Comparison of ENCODE assay signal across 8 cellular contexts in genomic region chr20:33862709-33863403, GRCh38. TPM values are rescaled to one million over a fixed set of nuclear protein-coding genes. Genes with fewer than 3 reads are reported as not detected.
DNase-seq lines count a peak whose midpoint lies in the region; ATAC-seq and TF ChIP-seq lines count a peak whose summit lies in the region.

No MANE protein-coding gene starts in this region.

- H3K27ac ChIP-seq in OCI-LY3 (ENCODE audit: low read length), result no peak overlapping the region
- H3K27ac ChIP-seq in parathyroid adenoma, result no peak overlapping the region

- no peaks in the 10 kb centered on the region for H3K79me2 ChIP-seq in OCI-LY3 (ENCODE audit: low read length)
- no peaks in the 10 kb centered on the region for H3K79me2 ChIP-seq in parathyroid adenoma

- H3K4me1 ChIP-seq in OCI-LY3 (ENCODE audit: low read length) (peaks cover 9% of the 10 kb centered on the region), parathyroid adenoma (no peaks in the 10 kb centered on the region)

- peak overlapping the region; percentile 64 for H2AFZ ChIP-seq in OCI-LY3 (ENCODE audit: low read depth, low read length)
- peak overlapping the region; percentile 38 for H2AFZ ChIP-seq in parathyroid adenoma

- H3K27me3 ChIP-seq in OCI-LY3 (ENCODE audit: low read depth, low read length), result no peaks in the 10 kb centered on the region
- no peaks in the 10 kb centered on the region for H3K27me3 ChIP-seq in parathyroid adenoma (ENCODE audit: control insufficient read depth, insufficient read depth, low read length)

- H3K9me3 ChIP-seq in OCI-LY3 (ENCODE audit: insufficient read depth, low read length), result no peaks in the 10 kb centered on the region
- no peaks in the 10 kb centered on the region for H3K9me3 ChIP-seq in parathyroid adenoma (ENCODE audit: control insufficient read depth, low read length)

- TF ChIP-seq CTCF in OCI-LY3 (IDR thresholded peaks at IDR 0.05; ENCODE audit: low read depth, low read length) (peak; percentile 85), parathyroid adenoma (IDR thresholded peaks at IDR 0.05) (peak; percentile 48)

- H3K4me2 ChIP-seq in OCI-LY3 (ENCODE audit: low read length) (peak overlapping the region; percentile 87), parathyroid adenoma (ENCODE audit: low read length) (no peak overlapping the region)

- no peaks in the 10 kb centered on the region for H4K20me1 ChIP-seq in OCI-LY3 (ENCODE audit: insufficient read depth, low read length)

- H3K4me3 ChIP-seq in OCI-LY3 (ENCODE audit: low read length) (peak overlapping the region; percentile 74), parathyroid adenoma (ENCODE audit: low read depth, low read length) (no peak overlapping the region)

- DNase-seq in AG08396 (ENCODE audit: low spot score), result peak; percentile 86
- peak; percentile 64 for DNase-seq in GM19238 (ENCODE audit: insufficient read length, low spot score)
- peak; percentile 79 for DNase-seq in activated effector memory CD4-positive, alpha-beta T cell treated with anti-CD3 and anti-CD28 coated beads, Interleukin-2, amount 50 U/mL, for 16 hours
- DNase-seq in germinal center (ENCODE audit: low spot score), result peak; percentile 81
- DNase-seq in mesenteric fat pad (ENCODE audit: low spot score), result no peak

- H3K9ac ChIP-seq in OCI-LY3 (ENCODE audit: low read length) (peak overlapping the region; percentile 68), parathyroid adenoma (no peak overlapping the region)

- ATAC-seq in GM21423 (IDR thresholded peaks at IDR 0.05; ENCODE audit: unreplicated experiment), result no peak

- no peaks in the 10 kb centered on the region for H3K36me3 ChIP-seq in OCI-LY3 (replicated peaks; ENCODE audit: low read depth, low read length)
- H3K36me3 ChIP-seq in parathyroid adenoma (ENCODE audit: control insufficient read depth, insufficient read depth, low read length), result no peaks in the 10 kb centered on the region

RNA-seq across cellular contexts. Expression of gene CHMP4B, which starts 51.7 kb away (rescaled TPM):
- total RNA-seq in mesenteric fat pad, result 85.2 TPM
